ENCODE assay signal across 8 cellular contexts in the genomic region with DNA sequence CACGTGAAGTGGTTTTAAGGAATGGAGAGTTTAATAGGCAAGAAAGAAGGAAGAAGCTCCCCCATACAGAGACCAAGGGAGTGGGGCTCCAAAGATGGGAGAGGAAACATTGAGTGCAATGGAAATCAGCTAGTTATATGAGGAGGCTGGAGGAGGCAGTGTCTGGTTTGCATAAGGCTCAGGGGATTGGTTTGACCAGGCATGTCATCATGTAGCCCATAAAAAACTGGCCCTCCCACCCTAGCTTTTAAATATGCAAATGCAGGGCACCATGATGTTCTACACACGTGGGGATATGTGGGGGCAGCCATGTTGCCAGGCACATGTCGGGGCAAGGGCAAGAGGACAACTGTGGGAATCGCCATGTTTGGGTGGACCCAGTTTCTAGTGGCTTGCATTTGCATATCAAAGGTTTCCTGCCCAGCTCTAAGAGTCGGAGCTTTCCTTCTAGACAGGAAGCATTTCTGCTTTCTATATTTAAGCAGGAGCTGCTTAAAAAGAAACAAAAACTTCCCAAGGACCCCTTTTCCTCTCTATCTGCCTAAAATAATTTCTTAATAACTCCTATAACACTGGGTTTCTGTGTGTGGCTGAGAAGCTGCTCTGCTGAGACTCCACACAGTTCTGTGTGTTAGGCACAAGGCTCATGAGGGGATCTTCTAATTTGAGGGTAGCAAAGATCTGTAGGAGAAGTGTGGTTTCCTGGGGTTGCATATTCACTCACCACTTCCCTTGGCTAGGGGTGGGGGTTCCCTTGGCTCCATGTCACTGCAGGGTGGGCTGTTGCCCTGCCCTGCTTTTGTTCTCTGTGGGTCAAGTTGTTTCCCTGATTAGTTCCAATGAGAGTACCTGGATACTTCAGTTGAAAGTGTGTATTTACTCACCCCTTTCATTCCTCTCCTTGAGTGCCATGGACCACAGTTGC.
DNase-seq lines count a peak whose midpoint lies in the region; ATAC-seq and TF ChIP-seq lines count a peak whose summit lies in the region.

No MANE protein-coding gene starts in this region.

- peaks cover 24% of the 10 kb centered on the region for H3K4me1 Mint-ChIP-seq in activated T-helper 17 cell treated with anti-CD3 and anti-CD28 coated beads, Interleukin-2, amount 50 U/mL, for 72 hours

- H3K4me3 Mint-ChIP-seq in activated T-helper 17 cell treated with anti-CD3 and anti-CD28 coated beads, Interleukin-2, amount 50 U/mL, for 72 hours: peak overlapping the region; percentile 72

- H3F3A ChIP-seq in Loucy (ENCODE audit: low read depth): peaks cover 3% of the 10 kb centered on the region; the same call in 1 of the 2 replicates

- no peaks in the 10 kb centered on the region for H3K9me3 ChIP-seq in Loucy (ENCODE audit: insufficient read depth, low read depth, low read length)

- ATAC-seq in activated T-helper 17 cell treated with anti-CD3 and anti-CD28 coated beads, Interleukin-2, amount 50 U/mL, for 72 hours (replicated peaks): peak; percentile 84
- no peak for ATAC-seq in left lobe of liver

- H3K4me2 ChIP-seq in Loucy (ENCODE audit: low read depth, low read length, poor library complexity, severe bottlenecking): peak overlapping the region; percentile 89

- peak overlapping the region; percentile 83 for H3K9ac ChIP-seq in Loucy (ENCODE audit: low read depth, low read length, poor library complexity, severe bottlenecking)

- H3K4me3 ChIP-seq in Loucy (ENCODE audit: low read length, poor library complexity, severe bottlenecking): peak overlapping the region; percentile 75

- H3K79me2 ChIP-seq in Loucy (ENCODE audit: insufficient read depth, low read length): peaks cover 10% of the 10 kb centered on the region; the same call in 1 of the 2 replicates

- H3K36me3 ChIP-seq in Loucy (ENCODE audit: insufficient read depth, low read length): no peaks in the 10 kb centered on the region

- H3K9me3 Mint-ChIP-seq in activated T-helper 17 cell treated with anti-CD3 and anti-CD28 coated beads, Interleukin-2, amount 50 U/mL, for 72 hours: no peaks in the 10 kb centered on the region

- CTCF ChIA-PET in RWPE1 (lab: Yijun Ruan, JAX): no interaction called here

- H3K4me1 ChIP-seq in Loucy (ENCODE audit: insufficient read depth, low read length, poor library complexity, severe bottlenecking): peaks cover 26% of the 10 kb centered on the region

- H3K27me3 Mint-ChIP-seq in activated T-helper 17 cell treated with anti-CD3 and anti-CD28 coated beads, Interleukin-2, amount 50 U/mL, for 72 hours: no peaks in the 10 kb centered on the region

- no peaks in the 10 kb centered on the region for H3K36me3 Mint-ChIP-seq in activated T-helper 17 cell treated with anti-CD3 and anti-CD28 coated beads, Interleukin-2, amount 50 U/mL, for 72 hours (ENCODE audit: low read depth)

- H3K27ac Mint-ChIP-seq in activated T-helper 17 cell treated with anti-CD3 and anti-CD28 coated beads, Interleukin-2, amount 50 U/mL, for 72 hours: peak overlapping the region; percentile 75

- POLR2A ChIA-PET in RWPE1 (lab: Yijun Ruan, JAX; ENCODE audit: low non-redundant PET): no interaction called here

- H3K27me3 ChIP-seq in Loucy (ENCODE audit: insufficient read depth, low read length, poor library complexity, severe bottlenecking): no peaks in the 10 kb centered on the region

- TF ChIP-seq CTCF in Loucy (conservative IDR thresholded peaks at IDR 0.05; ENCODE audit: low read length): no peak
- TF ChIP-seq CTCF in RWPE1 (conservative IDR thresholded peaks at IDR 0.05; ENCODE audit: low read depth): no peak

- no peak overlapping the region for H3K27ac ChIP-seq in RWPE1

- no peaks in the 10 kb centered on the region for H3K9me2 ChIP-seq in Loucy (replicated peaks; ENCODE audit: low read depth, low read length)

- no peaks in the 10 kb centered on the region for H4K20me1 ChIP-seq in Loucy (ENCODE audit: insufficient read depth, low read length, poor library complexity, severe bottlenecking)

- DNase-seq in activated gamma-delta T cell treated with Interleukin-2 at 50 U/mL for 16 hours (peak; percentile 36), activated gamma-delta T cell (lab: John Stamatoyannopoulos, UW) (no peak), RWPE1 (ENCODE audit: low spot score) (no peak), NCI-H1048 (lab: John Stamatoyannopoulos, UW) (no peak), DMS153 treated with DMSO at 0.1 percent for 48 hours (lab: John Stamatoyannopoulos, UW; ENCODE audit: unreplicated experiment) (no peak), left lobe of liver (ENCODE audit: low spot score) (no peak)

- peak overlapping the region; percentile 6; the same call in 1 of the 2 replicates for H2AFZ ChIP-seq in Loucy (ENCODE audit: low read length)
